ENCODE assay signal across 8 cellular contexts in genomic region chr10:15168781-15169554, GRCh38. TPM values are rescaled to one million over a fixed set of nuclear protein-coding genes. Genes with fewer than 3 reads are reported as not detected.
DNase-seq lines count a peak whose midpoint lies in the region; ATAC-seq and TF ChIP-seq lines count a peak whose summit lies in the region.

No MANE protein-coding gene starts in this region.

- no peaks in the 10 kb centered on the region for H3K27me3 Mint-ChIP-seq in activated naive CD8-positive, alpha-beta T cell treated with anti-CD3 and anti-CD28 coated beads, Interleukin-2, amount 10 ng/mL, durations not matched to agents 7 days and 5 days

- 40 to 43% methylated on average over 14 of the region's 45 CpGs for WGBS in thyroid gland, 2 donors

- H3K27ac ChIP-seq in SU-DHL-6 (ENCODE audit: low read depth, low read length) (no peak overlapping the region), thyroid gland (no peak overlapping the region)

- H3K9me3 Mint-ChIP-seq in activated naive CD8-positive, alpha-beta T cell treated with anti-CD3 and anti-CD28 coated beads, Interleukin-2, amount 10 ng/mL, durations not matched to agents 7 days and 5 days, result no peaks in the 10 kb centered on the region

- H3K27me3 ChIP-seq in SU-DHL-6 (ENCODE audit: low read length), result 0 out of 2 replicates have a peak, but pooled peaks cover 4% of the 10 kb centered on the region
- H3K27me3 ChIP-seq in thyroid gland, result no peaks in the 10 kb centered on the region

- H3K79me2 ChIP-seq in SU-DHL-6 (ENCODE audit: insufficient read depth, low read length), result no peaks in the 10 kb centered on the region

- H2AFZ ChIP-seq in SU-DHL-6 (ENCODE audit: low read depth, low read length, severe bottlenecking), result no peak overlapping the region

- DNase-seq in GF-D8 (lab: John Stamatoyannopoulos, UW), result peak; percentile 35
- DNase-seq in HFF-Myc (ENCODE audit: extremely low read depth, low read depth), result peak; percentile 70
- peak; percentile 85 for DNase-seq in NAMALWA (ENCODE audit: low spot score)
- DNase-seq in activated naive CD8-positive, alpha-beta T cell treated with anti-CD3 and anti-CD28 coated beads, Interleukin-2, amount 10 ng/mL, durations not matched to agents 7 days and 5 days, result peak; percentile 91
- peak; percentile 96 for DNase-seq in Right ventricle myocardium inferior (ENCODE audit: missing footprints)
- peak; percentile 96 for DNase-seq in pons (ENCODE audit: low spot score)
- peak; percentile 92 to 95 for DNase-seq in thyroid gland

- peaks cover 42% of the 10 kb centered on the region for H3K4me1 Mint-ChIP-seq in activated naive CD8-positive, alpha-beta T cell treated with anti-CD3 and anti-CD28 coated beads, Interleukin-2, amount 10 ng/mL, durations not matched to agents 7 days and 5 days

- intact Hi-C loops in Right ventricle myocardium inferior (cut with DNase I), result loop anchor here (2.0 to 10.0 kb wide), 5 partner anchors 28 to 564 kb away; partner anchors contain the start of genes MEIG1 and SUV39H2
- intact Hi-C loops in thyroid gland (cut with DNase I), result no loop called here

- no peaks in the 10 kb centered on the region for H3K9me3 ChIP-seq in SU-DHL-6 (ENCODE audit: insufficient read depth, low read length)
- H3K9me3 ChIP-seq in thyroid gland, result no peaks in the 10 kb centered on the region

- H3K9me2 ChIP-seq in SU-DHL-6 (replicated peaks; ENCODE audit: insufficient read depth, low read length), result no peaks in the 10 kb centered on the region

- H3K4me1 ChIP-seq in thyroid gland, result peaks cover 3 to 5% of the 10 kb centered on the region in 2 donors

- H3K4me2 ChIP-seq in SU-DHL-6 (ENCODE audit: low read depth, low read length, poor library complexity, severe bottlenecking), result peak overlapping the region; percentile 52

- H3K36me3 Mint-ChIP-seq in activated naive CD8-positive, alpha-beta T cell treated with anti-CD3 and anti-CD28 coated beads, Interleukin-2, amount 10 ng/mL, durations not matched to agents 7 days and 5 days, result peaks cover 3% of the 10 kb centered on the region

- H3F3A ChIP-seq in SU-DHL-6 (ENCODE audit: insufficient read depth), result no peaks in the 10 kb centered on the region

- no peaks in the 10 kb centered on the region for H4K20me1 ChIP-seq in SU-DHL-6 (ENCODE audit: low read depth, low read length)

- no peak overlapping the region for H3K4me3 ChIP-seq in HFF-Myc (replicated peaks; ENCODE audit: low read depth, low read length)
- H3K4me3 ChIP-seq in SU-DHL-6 (ENCODE audit: insufficient read depth, low read length, poor library complexity, severe bottlenecking), result no peak overlapping the region
- H3K4me3 ChIP-seq in thyroid gland (replicated peaks in 1 of 3), result no peak overlapping the region

- H3K36me3 ChIP-seq in SU-DHL-6 (ENCODE audit: low read length) (no peaks in the 10 kb centered on the region), thyroid gland (no peaks in the 10 kb centered on the region)

- POLR2A ChIA-PET in activated naive CD8-positive, alpha-beta T cell treated with anti-CD3 and anti-CD28 coated beads, Interleukin-2, amount 10 ng/mL, durations not matched to agents 7 days and 5 days (lab: Charles Lee), result interaction anchor here (0.6 to 3.3 kb wide), 19 partner anchors 10 to 1648 kb away, joined by 3 to 31 read pairs (median 6); partner anchors contain the start of genes CDNF, DCLRE1C, FAM171A1 and MEIG1

- TF ChIP-seq POLR2A in thyroid gland (IDR thresholded peaks at IDR 0.05), result peak in 1 of 2 donors; percentile 47

- H3K4me3 Mint-ChIP-seq in activated naive CD8-positive, alpha-beta T cell treated with anti-CD3 and anti-CD28 coated beads, Interleukin-2, amount 10 ng/mL, durations not matched to agents 7 days and 5 days, result peak overlapping the region; percentile 76

- ATAC-seq in activated naive CD8-positive, alpha-beta T cell treated with anti-CD3 and anti-CD28 coated beads, Interleukin-2, amount 10 ng/mL, durations not matched to agents 7 days and 5 days (ENCODE audit: low read depth), result peak; percentile 61
- peak; percentile 91 for ATAC-seq in Right ventricle myocardium inferior

- H3K9ac ChIP-seq in SU-DHL-6 (ENCODE audit: low read length), result no peak overlapping the region

- H3K27ac Mint-ChIP-seq in activated naive CD8-positive, alpha-beta T cell treated with anti-CD3 and anti-CD28 coated beads, Interleukin-2, amount 10 ng/mL, durations not matched to agents 7 days and 5 days, result peak overlapping the region; percentile 84

- TF ChIP-seq CTCF in HFF-Myc (IDR thresholded peaks at IDR 0.05; ENCODE audit: low read depth, low read length, missing control alignments) (no peak), SU-DHL-6 (IDR thresholded peaks at IDR 0.05; ENCODE audit: insufficient read depth, low read length, poor library complexity, severe bottlenecking) (no peak), thyroid gland (IDR thresholded peaks at IDR 0.05) (no peak)

RNA-seq across cellular contexts. Expression of gene NMT2, which starts 0.5 kb away (rescaled TPM):
- 10 to 100 TPM; 56.1 to 59.2 TPM for total RNA-seq in activated naive CD8-positive, alpha-beta T cell treated with anti-CD3 and anti-CD28 coated beads, Interleukin-2, amount 10 ng/mL, durations not matched to agents 7 days and 5 days
- 14.3 TPM for total RNA-seq in Right ventricle myocardium inferior
- total RNA-seq in thyroid gland, result 10 to 100 TPM in 3 of 4 donors, 1 to 10 TPM in 1; 7.1 to 16.3 (median 11.7) TPM

Comparison
In these comparisons a context has a peak if more than half of its experiments do, and no peak if none do; other contexts are left out.
1. DNase-seq: peak in every context shown above with its lines; median percentile 96 in Right ventricle myocardium inferior; 96 in pons; 94 in thyroid gland; 91 in activated naive CD8-positive, alpha-beta T cell treated with anti-CD3 and anti-CD28 coated beads, Interleukin-2, amount 10 ng/mL, durations not matched to agents 7 days and 5 days; 85 in NAMALWA; 70 in HFF-Myc; 35 in GF-D8.